In genomic region chr2:28956415-28956826, GRCh38 we compare ENCODE assay signal across 8 cellular contexts. TPM values are rescaled to one million over a fixed set of nuclear protein-coding genes. Genes with fewer than 3 reads are reported as not detected.
DNase-seq lines count a peak whose midpoint lies in the region; ATAC-seq, FAIRE-seq and TF ChIP-seq lines count a peak whose summit lies in the region.
"Had no signal": no experiment of that assay in that cellular context is flagged by ENCODE, and none has a peak within 500 bp of the region (broad histone marks: within the 10 kb centered on the region; RNA-seq: fewer than 3 reads in every experiment).

No MANE protein-coding gene starts in this region.

- no peaks in the 10 kb centered on the region for H3K27me3 Mint-ChIP-seq in dendritic cell treated with granulocyte-macrophage colony-stimulating factor and Interleukin-4, amounts not matched to agents 40 ng/mL and 50 ng/mL, for 4 days
- H3K27me3 Mint-ChIP-seq in naive thymus-derived CD4-positive, alpha-beta T cell: peaks cover 0 to 8% (median 0%) of the 10 kb centered on the region in 5 donors

- no peak for FAIRE-seq in RCC 7860 (lab: Jason Lieb, UNC)

- no peaks in the 10 kb centered on the region for H3K36me3 ChIP-seq in naive thymus-derived CD4-positive, alpha-beta T cell (ENCODE audit: control insufficient read depth in 2 of 3, insufficient read depth in 3 of 3, low read length in 3 of 3)

- H3K4me3 ChIP-seq in GM12875 (ENCODE audit: low read depth, low read length): no peak overlapping the region
- peak overlapping the region; percentile 40 for H3K4me3 ChIP-seq in naive thymus-derived CD4-positive, alpha-beta T cell (ENCODE audit: low read length)
- H3K4me3 ChIP-seq: skin epidermis had no signal

- no peaks in the 10 kb centered on the region for H3K4me1 ChIP-seq in naive thymus-derived CD4-positive, alpha-beta T cell (ENCODE audit: control insufficient read depth in 2 of 2, insufficient read depth in 2 of 2, low read length in 2 of 2)

- no peaks in the 10 kb centered on the region for H3K36me3 Mint-ChIP-seq in dendritic cell treated with granulocyte-macrophage colony-stimulating factor and Interleukin-4, amounts not matched to agents 40 ng/mL and 50 ng/mL, for 4 days (ENCODE audit: low read depth)
- H3K36me3 Mint-ChIP-seq in naive thymus-derived CD4-positive, alpha-beta T cell: no peaks in the 10 kb centered on the region

- no peak overlapping the region for H3K27ac ChIP-seq in naive thymus-derived CD4-positive, alpha-beta T cell (ENCODE audit: low read depth, low read length)
- H3K27ac ChIP-seq: skin epidermis had no signal

- peak; percentile 60 for TF ChIP-seq CTCF in GM12875 (IDR thresholded peaks at IDR 0.05; ENCODE audit: borderline replicate concordance, insufficient read depth, low read depth, low read length)

- H3K4me3 Mint-ChIP-seq in dendritic cell treated with granulocyte-macrophage colony-stimulating factor and Interleukin-4, amounts not matched to agents 40 ng/mL and 50 ng/mL, for 4 days: peak overlapping the region; percentile 43
- peak overlapping the region in 2 of 10 donors; percentile 34 to 72 for H3K4me3 Mint-ChIP-seq in naive thymus-derived CD4-positive, alpha-beta T cell

- POLR2A ChIA-PET in naive thymus-derived CD4-positive, alpha-beta T cell (lab: Charles Lee): interaction anchor here (0.6 to 0.7 kb wide), 2 partner anchors 10 to 174 kb away, joined by 3 to 4 read pairs; no protein-coding TSS in a partner anchor

- CTCF ChIA-PET in naive thymus-derived CD4-positive, alpha-beta T cell (lab: Charles Lee): interaction anchor here (0.6 to 2.2 kb wide), 6 partner anchors 54 to 434 kb away, joined by 3 to 5 read pairs (median 3); no protein-coding TSS in a partner anchor

- ATAC-seq in naive thymus-derived CD4-positive, alpha-beta T cell: peak; percentile 66
- ATAC-seq in GM19467 (IDR thresholded peaks at IDR 0.05; ENCODE audit: unreplicated experiment): no peak

- H3K9me3 Mint-ChIP-seq in dendritic cell treated with granulocyte-macrophage colony-stimulating factor and Interleukin-4, amounts not matched to agents 40 ng/mL and 50 ng/mL, for 4 days: no peaks in the 10 kb centered on the region
- H3K9me3 Mint-ChIP-seq in naive thymus-derived CD4-positive, alpha-beta T cell: no peaks in the 10 kb centered on the region

- intact Hi-C loops in dendritic cell treated with granulocyte-macrophage colony-stimulating factor and Interleukin-4, amounts not matched to agents 40 ng/mL and 50 ng/mL, for 4 days (cut with micrococcal nuclease): loop anchor here (5.0 kb wide), 3 partner anchors 361 to 1116 kb away; no protein-coding TSS in a partner anchor
- intact Hi-C loops in naive thymus-derived CD4-positive, alpha-beta T cell (cut with micrococcal nuclease): loop anchor here (2.0 to 5.0 kb wide), 3 partner anchors 136 to 966 kb away; partner anchors contain the start of gene ALK (in 1 of the 2)

- no peak overlapping the region for H3K27ac Mint-ChIP-seq in dendritic cell treated with granulocyte-macrophage colony-stimulating factor and Interleukin-4, amounts not matched to agents 40 ng/mL and 50 ng/mL, for 4 days
- peak overlapping the region in 1 of 9 donors; percentile 19 for H3K27ac Mint-ChIP-seq in naive thymus-derived CD4-positive, alpha-beta T cell

- DNase-seq in RKO (ENCODE audit: low spot score) (peak; percentile 20), RCC 7860 (ENCODE audit: low spot score) (no peak), GOT3 (lab: John Stamatoyannopoulos, UW) (no peak)
- DNase-seq in naive thymus-derived CD4-positive, alpha-beta T cell: peak in 5 of 9 donors; percentile 13 to 62 (median 23)

- no peaks in the 10 kb centered on the region for H3K9me3 ChIP-seq in naive thymus-derived CD4-positive, alpha-beta T cell (ENCODE audit: control insufficient read depth in 2 of 3, low read length in 3 of 3)

- H3K4me1 Mint-ChIP-seq in dendritic cell treated with granulocyte-macrophage colony-stimulating factor and Interleukin-4, amounts not matched to agents 40 ng/mL and 50 ng/mL, for 4 days (ENCODE audit: low read depth): peaks cover 40% of the 10 kb centered on the region
- peaks cover 0 to 18% (median 4%) of the 10 kb centered on the region in 7 donors for H3K4me1 Mint-ChIP-seq in naive thymus-derived CD4-positive, alpha-beta T cell

- H3K27me3 ChIP-seq in naive thymus-derived CD4-positive, alpha-beta T cell (ENCODE audit: control insufficient read depth in 2 of 2, insufficient read depth in 2 of 2, low read length in 2 of 2): no peaks in the 10 kb centered on the region

RNA-seq across cellular contexts. Expression of gene TOGARAM2, which starts 24.7 kb away (rescaled TPM):
- 1 to 10 TPM in 4 of 5 experiments, under 1 TPM in 1; 0.97 to 4.9 (median 1.6) TPM for total RNA-seq in naive thymus-derived CD4-positive, alpha-beta T cell
- polyA plus RNA-seq in naive thymus-derived CD4-positive, alpha-beta T cell: under 1 TPM in 1 of 2 donors, not detected in 1; 0.58 TPM

Comparison
In these comparisons a context has a peak if more than half of its experiments do, and no peak if none do; other contexts are left out.
1. DNase-seq: peak in RKO (single experiment) and naive thymus-derived CD4-positive, alpha-beta T cell (5 of 9); none in RCC 7860 (single experiment) and GOT3 (single experiment).